Comparison of ENCODE assay signal across 8 cellular contexts in genomic region chr9:127347831-127348699, GRCh38. TPM values are rescaled to one million over a fixed set of nuclear protein-coding genes. Genes with fewer than 3 reads are reported as not detected.
A peak's percentile ranks its signal among the peaks of the same experiment; 100 is the strongest.
DNase-seq lines count a peak whose midpoint lies in the region; ATAC-seq, FAIRE-seq and TF ChIP-seq lines count a peak whose summit lies in the region.

No MANE protein-coding gene starts in this region.

- no peak overlapping the region for H3K27ac Mint-ChIP-seq in activated CD4-positive, alpha-beta T cell treated with anti-CD3 and anti-CD28 coated beads, Interleukin-2, amount 10 ng/mL, durations not matched to agents 7 days and 5 days

- H3K9me3 Mint-ChIP-seq in activated CD4-positive, alpha-beta T cell treated with anti-CD3 and anti-CD28 coated beads, Interleukin-2, amount 10 ng/mL, durations not matched to agents 7 days and 5 days = no peaks in the 10 kb centered on the region

- peak overlapping the region; percentile 38 for H3K27ac ChIP-seq in WERI-Rb-1
- H3K27ac ChIP-seq in kidney (ENCODE audit: low read depth in 2 of 2, low read length in 2 of 2) = no peak overlapping the region

- H3K27me3 Mint-ChIP-seq in activated CD4-positive, alpha-beta T cell treated with anti-CD3 and anti-CD28 coated beads, Interleukin-2, amount 10 ng/mL, durations not matched to agents 7 days and 5 days = peaks cover 25% of the 10 kb centered on the region

- CTCF ChIA-PET in activated CD4-positive, alpha-beta T cell treated with anti-CD3 and anti-CD28 coated beads, Interleukin-2, amount 10 ng/mL, durations not matched to agents 7 days and 5 days (lab: Charles Lee) = no interaction called here

- peaks cover 40% of the 10 kb centered on the region for H3K36me3 ChIP-seq in WERI-Rb-1
- peaks cover 0 to 4% of the 10 kb centered on the region in 2 donors for H3K36me3 ChIP-seq in kidney (ENCODE audit: control insufficient read depth in 1 of 2, insufficient read depth in 2 of 2, low read length in 2 of 2)

- H3K4me1 Mint-ChIP-seq in activated CD4-positive, alpha-beta T cell treated with anti-CD3 and anti-CD28 coated beads, Interleukin-2, amount 10 ng/mL, durations not matched to agents 7 days and 5 days = no peaks in the 10 kb centered on the region

- H3K9me3 ChIP-seq in WERI-Rb-1 (ENCODE audit: severe bottlenecking) (no peaks in the 10 kb centered on the region), kidney (ENCODE audit: control insufficient read depth in 1 of 2, low read length in 2 of 2) (no peaks in the 10 kb centered on the region)

- no peaks in the 10 kb centered on the region for H3K36me3 Mint-ChIP-seq in activated CD4-positive, alpha-beta T cell treated with anti-CD3 and anti-CD28 coated beads, Interleukin-2, amount 10 ng/mL, durations not matched to agents 7 days and 5 days (ENCODE audit: low read depth)

- TF ChIP-seq CTCF in AG10803 (conservative IDR thresholded peaks at IDR 0.05; ENCODE audit: low read length) (peak; percentile 63), WERI-Rb-1 (IDR thresholded peaks at IDR 0.05; ENCODE audit: low read depth, low read length) (peak; percentile 48), kidney (IDR thresholded peaks at IDR 0.05; ENCODE audit: borderline replicate concordance, extremely low read depth, insufficient read depth) (peak; percentile 45)

- DNase-seq in AG10803 (ENCODE audit: low read depth) (peak; percentile 50), HTR-8/SVneo (ENCODE audit: insufficient read length, low spot score) (peak; percentile 42), WERI-Rb-1 (no peak), kidney (no peak), NCI-H1092 treated with DMSO at 0.1 percent for 48 hours (lab: John Stamatoyannopoulos, UW) (no peak)
- no peak for DNase-seq in activated CD4-positive, alpha-beta T cell treated with anti-CD3 and anti-CD28 coated beads, Interleukin-2, amount 10 ng/mL, durations not matched to agents 7 days and 5 days

- no peak overlapping the region for H3K4me3 Mint-ChIP-seq in activated CD4-positive, alpha-beta T cell treated with anti-CD3 and anti-CD28 coated beads, Interleukin-2, amount 10 ng/mL, durations not matched to agents 7 days and 5 days

- H3K27me3 ChIP-seq in WERI-Rb-1 (ENCODE audit: insufficient read depth, low read depth, severe bottlenecking) = no peaks in the 10 kb centered on the region

- H3K9ac ChIP-seq in kidney (ENCODE audit: low read length in 2 of 2) = no peak overlapping the region

- no peak for ATAC-seq in HG03108 (IDR thresholded peaks at IDR 0.05; ENCODE audit: unreplicated experiment)
- no peak for ATAC-seq in GM18517 (IDR thresholded peaks at IDR 0.05; ENCODE audit: unreplicated experiment)

- POLR2A ChIA-PET in activated CD4-positive, alpha-beta T cell treated with anti-CD3 and anti-CD28 coated beads, Interleukin-2, amount 10 ng/mL, durations not matched to agents 7 days and 5 days (lab: Charles Lee) = no interaction called here

- FAIRE-seq in HTR-8/SVneo (lab: Jason Lieb, UNC) (no peak), kidney (lab: Jason Lieb, UNC) (no peak)

- intact Hi-C loops in kidney (cut with DNase I) = no loop called here

- H3K4me1 ChIP-seq in kidney (ENCODE audit: control insufficient read depth in 1 of 2, insufficient read depth in 1 of 2, low read depth in 1 of 2, low read length in 2 of 2) = no peaks in the 10 kb centered on the region

- H3K4me3 ChIP-seq in AG10803 (ENCODE audit: low read length) = no peak overlapping the region
- H3K4me3 ChIP-seq in WERI-Rb-1 (ENCODE audit: low read depth, low read length) = no peak overlapping the region
- no peak overlapping the region for H3K4me3 ChIP-seq in kidney (ENCODE audit: low read length in 2 of 2)

RNA-seq across cellular contexts. Expression of gene SLC2A8, which starts 48.9 kb away (rescaled TPM):
- total RNA-seq in kidney = 15.3 TPM
- polyA plus RNA-seq in kidney (ENCODE audit: insufficient read depth, low read depth, low replicate concordance) = 22.0 TPM
- total RNA-seq in activated CD4-positive, alpha-beta T cell treated with anti-CD3 and anti-CD28 coated beads, Interleukin-2, amount 10 ng/mL, durations not matched to agents 7 days and 5 days = 1 to 10 TPM; 4.3 to 4.6 TPM

Comparison
In these comparisons a context has a peak if more than half of its experiments do, and no peak if none do; other contexts are left out.
1. DNase-seq: peak in AG10803 (single experiment) and HTR-8/SVneo (single experiment); none in WERI-Rb-1 (single experiment), kidney (single experiment), NCI-H1092 treated with DMSO at 0.1 percent for 48 hours (single experiment) and activated CD4-positive, alpha-beta T cell treated with anti-CD3 and anti-CD28 coated beads, Interleukin-2, amount 10 ng/mL, durations not matched to agents 7 days and 5 days (single experiment).
2. Peak in every context shown above with its lines, with median percentiles within 50 percentile points of each other: CTCF ChIP-seq.